ENCODE assay signal across 1 cellular context in the genomic region with DNA sequence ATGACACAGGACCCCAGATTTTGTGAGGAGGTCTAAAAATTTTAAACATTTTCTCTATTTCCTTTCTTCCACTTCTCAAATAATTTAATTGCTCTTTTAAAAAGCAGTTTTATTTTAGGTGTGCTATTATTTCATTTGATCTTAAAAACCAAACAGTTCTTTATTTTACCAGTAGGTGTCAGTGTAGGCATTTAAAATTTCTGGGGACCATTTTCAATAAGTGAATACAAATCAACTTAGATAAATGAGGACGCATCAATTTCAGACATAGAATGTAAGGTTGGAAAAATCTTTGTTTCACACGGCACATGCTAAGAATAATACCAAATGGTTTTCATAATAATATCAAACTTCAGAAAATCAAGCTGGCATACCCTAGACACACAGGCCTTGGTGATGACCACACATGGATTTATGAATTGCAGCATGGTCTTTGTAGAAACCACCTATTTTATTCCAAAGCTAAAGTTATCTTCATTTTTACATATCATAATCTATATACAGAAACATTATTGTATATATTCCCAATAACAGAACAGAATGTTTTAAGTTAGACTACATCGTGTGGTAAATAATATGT.
TF ChIP-seq lines count a peak whose summit lies in the region.

No MANE protein-coding gene starts in this region.

TF ChIP-seq in GM23338, 12 proteins besides CTCF, POLR2A, EP300 and RAD21 (continued from another document):
- TF ChIP-seq REST (IDR thresholded peaks at IDR 0.05; ENCODE audit: unreplicated experiment) (no peak), NANOG (IDR thresholded peaks at IDR 0.05; ENCODE audit: borderline replicate concordance) (no peak), ETS1 (IDR thresholded peaks at IDR 0.05) (no peak), ZNF114 (CRISPR knock-in tag; IDR thresholded peaks at IDR 0.05) (no peak)
